ENCODE assay signal across 15 cellular contexts in the genomic region with DNA sequence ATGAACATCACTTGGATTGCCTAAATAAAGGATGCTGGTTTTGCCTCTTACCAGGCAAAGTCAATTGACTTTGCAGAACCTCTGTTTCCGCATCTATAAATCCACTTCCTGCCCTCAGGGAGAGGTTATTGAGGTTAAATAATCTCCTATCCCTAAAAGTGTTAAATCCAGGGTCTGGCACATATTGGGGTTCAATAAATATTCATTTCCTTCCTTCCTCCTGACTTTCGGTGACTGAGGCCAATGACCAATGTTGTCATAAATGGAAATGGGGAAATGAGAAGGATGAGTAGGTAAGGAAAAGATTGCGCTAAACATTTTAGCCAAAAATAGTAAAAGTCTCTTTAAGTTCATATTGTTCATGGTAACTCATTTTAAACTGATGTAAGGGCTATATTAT. TPM values are rescaled to one million over a fixed set of nuclear protein-coding genes. Genes with fewer than 3 reads are reported as not detected.
DNase-seq lines count a peak whose midpoint lies in the region; ATAC-seq and TF ChIP-seq lines count a peak whose summit lies in the region.
"Had no signal": no experiment of that assay in that cellular context is flagged by ENCODE, and none has a peak within 500 bp of the region (broad histone marks: within the 10 kb centered on the region; RNA-seq: fewer than 3 reads in every experiment).

No MANE protein-coding gene starts in this region.

- H3K9me3 ChIP-seq in DND-41 (ENCODE audit: insufficient read depth, low read length, severe bottlenecking) (no peaks in the 10 kb centered on the region), BE2C (no peaks in the 10 kb centered on the region)
- H3K9me3 ChIP-seq: esophagus squamous epithelium, HAP-1, heart right ventricle had no signal

- peaks cover 86% of the 10 kb centered on the region for H4K20me1 ChIP-seq in DND-41 (ENCODE audit: insufficient read depth, low read length)

- H3K27ac ChIP-seq in DND-41 (ENCODE audit: low read length): no peak overlapping the region
- H3K27ac ChIP-seq: C4-2B had no signal

- POLR2A ChIA-PET in activated CD4-positive, alpha-beta memory T cell treated with anti-CD3 and anti-CD28 coated beads for 36 hours (lab: Charles Lee): no interaction called here
- POLR2A ChIA-PET in naive thymus-derived CD8-positive, alpha-beta T cell (lab: Charles Lee): no interaction called here

- H3K4me3 ChIP-seq in DND-41 (ENCODE audit: low read depth in 1 of 2, low read length in 2 of 2) (no peak overlapping the region), BE2C (ENCODE audit: low read depth, low read length) (no peak overlapping the region)
- H3K4me3 ChIP-seq: esophagus squamous epithelium, HAP-1, heart right ventricle had no signal

- H3K4me1 Mint-ChIP-seq in activated CD4-positive, alpha-beta memory T cell treated with anti-CD3 and anti-CD28 coated beads for 36 hours (ENCODE audit: low read depth): peaks cover 92% of the 10 kb centered on the region
- peaks cover 51 to 96% (median 90%) of the 10 kb centered on the region in 4 donors for H3K4me1 Mint-ChIP-seq in naive thymus-derived CD8-positive, alpha-beta T cell

- H2AFZ ChIP-seq in DND-41 (ENCODE audit: low read depth, low read length): no peak overlapping the region

- H3K9ac ChIP-seq in DND-41 (ENCODE audit: low read depth, low read length): no peak overlapping the region

- peaks cover 68% of the 10 kb centered on the region for H3K36me3 ChIP-seq in DND-41 (ENCODE audit: insufficient read depth, low read length)
- peaks cover 5% of the 10 kb centered on the region; the same call in 1 of the 2 replicates for H3K36me3 ChIP-seq in BE2C
- H3K36me3 ChIP-seq: esophagus squamous epithelium, HAP-1, heart right ventricle had no signal

- H3K4me1 ChIP-seq in DND-41 (ENCODE audit: insufficient read depth, low read length) (peaks cover 30% of the 10 kb centered on the region), BE2C (no peaks in the 10 kb centered on the region)
- H3K4me1 ChIP-seq: HAP-1 had no signal

- no peak for TF ChIP-seq CTCF in DND-41 (IDR thresholded peaks at IDR 0.05; ENCODE audit: borderline replicate concordance, extremely low read depth, low read length, poor library complexity, severe bottlenecking)
- TF ChIP-seq CTCF in BE2C (IDR thresholded peaks at IDR 0.05; ENCODE audit: low read depth, low read length): no peak

- DNase-seq in CD1c-positive myeloid dendritic cell (ENCODE audit: extremely low spot score) (peak; percentile 70), DND-41 (no peak), cerebellar nuclear complex (lab: John Stamatoyannopoulos, UW) (no peak), NCI-H187 treated with DMSO at 0.1 percent for 48 hours (lab: John Stamatoyannopoulos, UW) (no peak), BE2C (no peak)
- DNase-seq in activated CD4-positive, alpha-beta memory T cell treated with anti-CD3 and anti-CD28 coated beads for 36 hours: no peak
- DNase-seq in naive thymus-derived CD8-positive, alpha-beta T cell: no peak
- DNase-seq: activated CD4-positive, CD25-positive, alpha-beta regulatory T cell; esophagus squamous epithelium; heart right ventricle; NCI-H2171 treated with DMSO at 0.1 percent for 48 hours; stimulated activated naive CD4-positive, alpha-beta T cell; SW 1271 had no signal

- no peak overlapping the region for H3K4me3 Mint-ChIP-seq in activated CD4-positive, alpha-beta memory T cell treated with anti-CD3 and anti-CD28 coated beads for 36 hours
- H3K4me3 Mint-ChIP-seq in naive thymus-derived CD8-positive, alpha-beta T cell: peak overlapping the region in 5 of 10 donors; percentile 11 to 67 (median 49)

- H3K27ac Mint-ChIP-seq in activated CD4-positive, alpha-beta memory T cell treated with anti-CD3 and anti-CD28 coated beads for 36 hours: peak overlapping the region; percentile 87
- H3K27ac Mint-ChIP-seq in naive thymus-derived CD8-positive, alpha-beta T cell: peak overlapping the region in 8 of 10 donors; percentile 21 to 96 (median 82)

- H3K27me3 Mint-ChIP-seq in activated CD4-positive, alpha-beta memory T cell treated with anti-CD3 and anti-CD28 coated beads for 36 hours: no peaks in the 10 kb centered on the region
- H3K27me3 Mint-ChIP-seq in naive thymus-derived CD8-positive, alpha-beta T cell: no peaks in the 10 kb centered on the region

- intact Hi-C loops in activated CD4-positive, alpha-beta memory T cell treated with anti-CD3 and anti-CD28 coated beads for 36 hours (cut with micrococcal nuclease): loop anchor here (5.0 kb wide), 1 partner anchor 196 kb away; no protein-coding TSS in a partner anchor

- H3K27me3 ChIP-seq in DND-41 (ENCODE audit: insufficient read depth, low read length, poor library complexity) (no peaks in the 10 kb centered on the region), BE2C (no peaks in the 10 kb centered on the region)
- H3K27me3 ChIP-seq: esophagus squamous epithelium, heart right ventricle had no signal

- peaks cover 100% of the 10 kb centered on the region for H3K79me2 ChIP-seq in DND-41 (ENCODE audit: insufficient read depth, low read length)

- no peak for ATAC-seq in DND-41 (ENCODE audit: insufficient read depth, low read depth)
- no peak for ATAC-seq in naive thymus-derived CD8-positive, alpha-beta T cell
- ATAC-seq: heart right ventricle had no signal

- peak overlapping the region; percentile 6; the same call in 1 of the 2 replicates for H3K4me2 ChIP-seq in DND-41 (ENCODE audit: insufficient read depth, low read length)

- CTCF ChIA-PET in activated CD4-positive, alpha-beta memory T cell treated with anti-CD3 and anti-CD28 coated beads for 36 hours (lab: Charles Lee): interaction anchor here (0.8 to 6.0 kb wide), 5 partner anchors 15 to 286 kb away, joined by 3 to 54 read pairs (median 4); a partner anchor contains a TSS

- H3K36me3 Mint-ChIP-seq in activated CD4-positive, alpha-beta memory T cell treated with anti-CD3 and anti-CD28 coated beads for 36 hours: peaks cover 39% of the 10 kb centered on the region
- H3K36me3 Mint-ChIP-seq in naive thymus-derived CD8-positive, alpha-beta T cell: peaks cover 0 to 57% (median 13%) of the 10 kb centered on the region in 3 donors

- H3K9me3 Mint-ChIP-seq in activated CD4-positive, alpha-beta memory T cell treated with anti-CD3 and anti-CD28 coated beads for 36 hours: no peaks in the 10 kb centered on the region
- H3K9me3 Mint-ChIP-seq in naive thymus-derived CD8-positive, alpha-beta T cell: no peaks in the 10 kb centered on the region

RNA-seq across cellular contexts. Expression of a gene that starts 16.0 kb away (rescaled TPM):
- 10 to 100 TPM; 66.9 to 67.9 TPM for total RNA-seq in activated CD4-positive, alpha-beta memory T cell treated with anti-CD3 and anti-CD28 coated beads for 36 hours
- total RNA-seq in naive thymus-derived CD8-positive, alpha-beta T cell: 10 to 100 TPM; 32.9 to 33.1 TPM
- polyA plus RNA-seq in naive thymus-derived CD8-positive, alpha-beta T cell: 10 to 100 TPM; 24.3 to 40.2 (median 31.3) TPM
- polyA plus RNA-seq in BE2C (2012; ENCODE audit: insufficient read depth, insufficient read length, low read depth): 15.4 TPM
